27 cellular contexts compared by ENCODE assay signal in genomic region chr7:98628418-98628817, GRCh38. TPM values are rescaled to one million over a fixed set of nuclear protein-coding genes. Genes with fewer than 3 reads are reported as not detected.
"Had no signal": no experiment of that assay in that cellular context is flagged by ENCODE, and none has a peak within 500 bp of the region (broad histone marks: within the 10 kb centered on the region; RNA-seq: fewer than 3 reads in every experiment).

No MANE protein-coding gene starts in this region.

- H3K4me3 ChIP-seq: esophagus squamous epithelium, left lung, lower lobe of right lung, psoas muscle, right atrium auricular region, suprapubic skin, tibial nerve had no signal

- H3K27ac ChIP-seq: epithelial cell of prostate, esophagus squamous epithelium, left lung, lower lobe of right lung, neutrophil, parathyroid adenoma, psoas muscle, right atrium auricular region, suprapubic skin, tibial nerve had no signal

- H3K4me1 Mint-ChIP-seq: activated B cell treated with CpG ODN at 0.5 μM for 24 hours; activated CD4-positive, alpha-beta T cell treated with anti-CD3 and anti-CD28 coated beads for 36 hours; activated CD8-positive, alpha-beta memory T cell treated with anti-CD3 and anti-CD28 coated beads, Interleukin-2, amount 10 ng/mL, durations not matched to agents 7 days and 5 days; central memory CD8-positive, alpha-beta T cell; natural killer cell had no signal

- DNase-seq: activated B cell treated with CpG ODN at 0.5 μM for 24 hours; activated CD4-positive, alpha-beta T cell treated with anti-CD3 and anti-CD28 coated beads for 36 hours; activated CD8-positive, alpha-beta memory T cell treated with anti-CD3 and anti-CD28 coated beads, Interleukin-2, amount 10 ng/mL, durations not matched to agents 7 days and 5 days; activated CD8-positive, alpha-beta T cell treated with anti-CD3 and anti-CD28 coated beads, Interleukin-2, amount 10 ng/mL, durations not matched to agents 7 days and 5 days; activated naive CD4-positive, alpha-beta T cell; activated T-cell treated with anti-CD3 and anti-CD28 coated beads, Interleukin-2, amount 50 U/mL, for 72 hours; effector CD4-positive, alpha-beta T cell; esophagus squamous epithelium; foreskin melanocyte; left lung; lower lobe of right lung; mesenchymal stem cell; natural killer cell; psoas muscle; stimulated activated CD4-positive, alpha-beta T cell treated with anti-CD3 and anti-CD28 coated beads, Interleukin-15, amount 100 ng/mL, for 24 hours; stimulated activated CD4-positive, alpha-beta T cell treated with anti-CD3 and anti-CD28 coated beads, Interleukin-2, amount 100 ng/mL, for 24 hours; stimulated activated naive B cell treated with anti-CD40 and anti-IgM and Interleukin-4, amounts not matched to agents 10 μg/mL and 1 μg/mL and 100 μg/mL, for 72 hours had no signal

- H3K36me3 ChIP-seq: esophagus squamous epithelium, left lung, lower lobe of right lung, neutrophil, right atrium auricular region, suprapubic skin had no signal

- ATAC-seq: activated CD4-positive, alpha-beta T cell treated with anti-CD3 and anti-CD28 coated beads for 36 hours; activated CD8-positive, alpha-beta memory T cell treated with anti-CD3 and anti-CD28 coated beads, Interleukin-2, amount 10 ng/mL, durations not matched to agents 7 days and 5 days; activated CD8-positive, alpha-beta T cell treated with anti-CD3 and anti-CD28 coated beads, Interleukin-2, amount 10 ng/mL, durations not matched to agents 7 days and 5 days; activated naive CD4-positive, alpha-beta T cell treated with anti-CD3 and anti-CD28 coated beads, Interleukin-2, amount 50 U/mL, for 72 hours; activated T-cell treated with anti-CD3 and anti-CD28 coated beads, Interleukin-2, amount 50 U/mL, for 72 hours; left lung; lower lobe of right lung; natural killer cell; psoas muscle; stimulated activated naive B cell treated with anti-CD40 and anti-IgM and Interleukin-4, amounts not matched to agents 10 μg/mL and 1 μg/mL and 100 μg/mL, for 72 hours had no signal

- H3K4me3 Mint-ChIP-seq: activated B cell treated with CpG ODN at 0.5 μM for 24 hours; activated CD4-positive, alpha-beta T cell treated with anti-CD3 and anti-CD28 coated beads for 36 hours; activated CD8-positive, alpha-beta memory T cell treated with anti-CD3 and anti-CD28 coated beads, Interleukin-2, amount 10 ng/mL, durations not matched to agents 7 days and 5 days; activated CD8-positive, alpha-beta T cell treated with anti-CD3 and anti-CD28 coated beads, Interleukin-2, amount 10 ng/mL, durations not matched to agents 7 days and 5 days; activated T-cell treated with anti-CD3 and anti-CD28 coated beads, Interleukin-2, amount 50 U/mL, for 72 hours; central memory CD8-positive, alpha-beta T cell; dendritic cell treated with granulocyte-macrophage colony-stimulating factor and Interleukin-4, amounts not matched to agents 40 ng/mL and 50 ng/mL, for 4 days; natural killer cell; stimulated activated naive B cell treated with anti-CD40 and anti-IgM and Interleukin-4, amounts not matched to agents 10 μg/mL and 1 μg/mL and 100 μg/mL, for 72 hours; T-helper 2 cell treated with Interferon-gamma antibody and Interleukin-4, amounts not matched to agents 5 μg/mL and 100 μg/mL, for 36 hours had no signal

- H3K36me3 Mint-ChIP-seq: activated CD8-positive, alpha-beta memory T cell treated with anti-CD3 and anti-CD28 coated beads, Interleukin-2, amount 10 ng/mL, durations not matched to agents 7 days and 5 days; natural killer cell had no signal

- H3K79me2 ChIP-seq: parathyroid adenoma had no signal

- H3K27ac Mint-ChIP-seq: activated B cell treated with CpG ODN at 0.5 μM for 24 hours; activated CD4-positive, alpha-beta T cell treated with anti-CD3 and anti-CD28 coated beads for 36 hours; activated CD8-positive, alpha-beta memory T cell treated with anti-CD3 and anti-CD28 coated beads, Interleukin-2, amount 10 ng/mL, durations not matched to agents 7 days and 5 days; activated CD8-positive, alpha-beta T cell treated with anti-CD3 and anti-CD28 coated beads, Interleukin-2, amount 10 ng/mL, durations not matched to agents 7 days and 5 days; activated naive CD4-positive, alpha-beta T cell treated with anti-CD3 and anti-CD28 coated beads, Interleukin-2, amount 50 U/mL, for 72 hours; activated T-cell treated with anti-CD3 and anti-CD28 coated beads, Interleukin-2, amount 50 U/mL, for 72 hours; dendritic cell treated with granulocyte-macrophage colony-stimulating factor and Interleukin-4, amounts not matched to agents 40 ng/mL and 50 ng/mL, for 4 days; natural killer cell; stimulated activated naive B cell treated with anti-CD40 and anti-IgM and Interleukin-4, amounts not matched to agents 10 μg/mL and 1 μg/mL and 100 μg/mL, for 72 hours; T-helper 2 cell treated with Interferon-gamma antibody and Interleukin-4, amounts not matched to agents 5 μg/mL and 100 μg/mL, for 36 hours had no signal

- H2AFZ ChIP-seq: parathyroid adenoma had no signal

- H3K4me1 ChIP-seq: esophagus squamous epithelium, left lung, lower lobe of right lung, parathyroid adenoma, psoas muscle, right atrium auricular region, suprapubic skin, tibial nerve had no signal

- H3K9ac ChIP-seq: parathyroid adenoma had no signal

- H3K27me3 ChIP-seq: right atrium auricular region, tibial nerve had no signal

- H3K9me3 ChIP-seq: esophagus squamous epithelium, lower lobe of right lung, neutrophil, suprapubic skin had no signal

RNA-seq across cellular contexts. Expression of gene NPTX2, which starts 11.3 kb away (rescaled TPM):
- total RNA-seq: activated B cell treated with CpG ODN at 0.5 μM for 24 hours; activated CD4-positive, alpha-beta T cell treated with anti-CD3 and anti-CD28 coated beads for 36 hours; activated CD8-positive, alpha-beta memory T cell treated with anti-CD3 and anti-CD28 coated beads, Interleukin-2, amount 10 ng/mL, durations not matched to agents 7 days and 5 days; activated CD8-positive, alpha-beta T cell treated with anti-CD3 and anti-CD28 coated beads, Interleukin-2, amount 10 ng/mL, durations not matched to agents 7 days and 5 days; activated naive CD4-positive, alpha-beta T cell treated with anti-CD3 and anti-CD28 coated beads, Interleukin-2, amount 50 U/mL, for 72 hours had no signal
